In genomic region chr1:218488986-218489385, GRCh38 we compare ENCODE assay signal across 16 cellular contexts.
DNase-seq lines count a peak whose midpoint lies in the region; ATAC-seq and TF ChIP-seq lines count a peak whose summit lies in the region.
"Had no signal": no experiment of that assay in that cellular context is flagged by ENCODE, and none has a peak within 500 bp of the region (broad histone marks: within the 10 kb centered on the region; RNA-seq: fewer than 3 reads in every experiment).

No MANE protein-coding gene starts in this region.

- no peak overlapping the region for H3K4me3 Mint-ChIP-seq in chondrocyte (ENCODE audit: unreplicated experiment)
- no peak overlapping the region for H3K4me3 Mint-ChIP-seq in neural progenitor cell
- no peak overlapping the region for H3K4me3 Mint-ChIP-seq in stimulated activated memory B cell treated with anti-CD40 and anti-IgM and Interleukin-4, amounts not matched to agents 10 μg/mL and 1 μg/mL and 100 μg/mL, for 72 hours
- H3K4me3 Mint-ChIP-seq in WTC11: no peak overlapping the region

- CTCF ChIA-PET in WTC11 (lab: Charles Lee): interaction anchor here (1.0 kb wide), 1 partner anchor 31 kb away, joined by 3 read pairs; no protein-coding TSS in a partner anchor

- no peaks in the 10 kb centered on the region for H3K36me3 ChIP-seq in neural progenitor cell
- H3K36me3 ChIP-seq in WERI-Rb-1: no peaks in the 10 kb centered on the region
- H3K36me3 ChIP-seq: BLaER1, pancreas, suprapubic skin had no signal

- H3K79me2 ChIP-seq in neural progenitor cell (ENCODE audit: low read depth): no peaks in the 10 kb centered on the region

- no peaks in the 10 kb centered on the region for H3K36me3 Mint-ChIP-seq in chondrocyte (ENCODE audit: low read depth)
- no peaks in the 10 kb centered on the region for H3K36me3 Mint-ChIP-seq in neural progenitor cell
- no peaks in the 10 kb centered on the region for H3K36me3 Mint-ChIP-seq in stimulated activated memory B cell treated with anti-CD40 and anti-IgM and Interleukin-4, amounts not matched to agents 10 μg/mL and 1 μg/mL and 100 μg/mL, for 72 hours
- no peaks in the 10 kb centered on the region for H3K36me3 Mint-ChIP-seq in WTC11

- H4K20me1 ChIP-seq in neural progenitor cell (ENCODE audit: low read depth): no peaks in the 10 kb centered on the region
- H4K20me1 ChIP-seq: BLaER1 had no signal

- peak overlapping the region; percentile 76 for H3K27ac Mint-ChIP-seq in chondrocyte (ENCODE audit: unreplicated experiment)
- no peak overlapping the region for H3K27ac Mint-ChIP-seq in neural progenitor cell
- no peak overlapping the region for H3K27ac Mint-ChIP-seq in stimulated activated memory B cell treated with anti-CD40 and anti-IgM and Interleukin-4, amounts not matched to agents 10 μg/mL and 1 μg/mL and 100 μg/mL, for 72 hours
- H3K27ac Mint-ChIP-seq in WTC11: no peak overlapping the region

- peaks cover 6% of the 10 kb centered on the region for H3F3A ChIP-seq in neural progenitor cell (ENCODE audit: low read depth)

- H3K4me1 ChIP-seq in neural progenitor cell: peaks cover 12% of the 10 kb centered on the region
- H3K4me1 ChIP-seq: BLaER1, suprapubic skin had no signal

- H3K27ac ChIP-seq in neural progenitor cell: no peak overlapping the region
- no peak overlapping the region for H3K27ac ChIP-seq in WERI-Rb-1
- H3K27ac ChIP-seq: BLaER1, pancreas, suprapubic skin had no signal

- peak; percentile 92 for DNase-seq in EH (ENCODE audit: low read depth)
- peak; percentile 76 for DNase-seq in LHCN-M2 (ENCODE audit: low read depth)
- DNase-seq in chondrocyte (ENCODE audit: low spot score): no peak
- peak; percentile 4 for DNase-seq in neural progenitor cell (ENCODE audit: low spot score)
- DNase-seq in WERI-Rb-1: no peak
- DNase-seq in WTC11 (ENCODE audit: low spot score): no peak
- DNase-seq: activated CD4-positive, CD25-positive, alpha-beta regulatory T cell; activated gamma-delta T cell; body of pancreas; effector CD8-positive, alpha-beta T cell; midbrain; pancreas had no signal

- TF ChIP-seq CTCF in chondrocyte (IDR thresholded peaks at IDR 0.05) (no peak), neural progenitor cell (IDR thresholded peaks at IDR 0.05) (no peak), WERI-Rb-1 (IDR thresholded peaks at IDR 0.05; ENCODE audit: low read depth, low read length) (no peak), WTC11 (IDR thresholded peaks at IDR 0.05) (no peak)

- no peak overlapping the region for H3K9ac ChIP-seq in neural progenitor cell
- H3K9ac ChIP-seq: BLaER1 had no signal

- H3K4me2 ChIP-seq in neural progenitor cell: no peak overlapping the region
- H3K4me2 ChIP-seq: BLaER1 had no signal

- no peaks in the 10 kb centered on the region for H3K27me3 ChIP-seq in neural progenitor cell
- H3K27me3 ChIP-seq in WERI-Rb-1 (ENCODE audit: insufficient read depth, low read depth, severe bottlenecking): no peaks in the 10 kb centered on the region
- H3K27me3 ChIP-seq: BLaER1, body of pancreas, pancreas, suprapubic skin had no signal

- H3K9me3 Mint-ChIP-seq in chondrocyte (ENCODE audit: low read depth): peaks cover 3% of the 10 kb centered on the region
- no peaks in the 10 kb centered on the region for H3K9me3 Mint-ChIP-seq in neural progenitor cell
- H3K9me3 Mint-ChIP-seq in stimulated activated memory B cell treated with anti-CD40 and anti-IgM and Interleukin-4, amounts not matched to agents 10 μg/mL and 1 μg/mL and 100 μg/mL, for 72 hours: no peaks in the 10 kb centered on the region
- peaks cover 5% of the 10 kb centered on the region for H3K9me3 Mint-ChIP-seq in WTC11

- no peak for ATAC-seq in stimulated activated memory B cell treated with anti-CD40 and anti-IgM and Interleukin-4, amounts not matched to agents 10 μg/mL and 1 μg/mL and 100 μg/mL, for 72 hours
- no peak for ATAC-seq in WTC11
- ATAC-seq in HG02759 (IDR thresholded peaks at IDR 0.05; ENCODE audit: unreplicated experiment): no peak
- ATAC-seq: body of pancreas, pancreas had no signal

- no peak overlapping the region for H2AFZ ChIP-seq in neural progenitor cell (replicated peaks)

- H3K4me3 ChIP-seq in neural progenitor cell: no peak overlapping the region
- no peak overlapping the region for H3K4me3 ChIP-seq in WERI-Rb-1 (ENCODE audit: low read depth, low read length)
- H3K4me3 ChIP-seq: BLaER1, body of pancreas, pancreas, suprapubic skin had no signal

- H3K9me3 ChIP-seq in neural progenitor cell (ENCODE audit: low read depth) (no peaks in the 10 kb centered on the region), WERI-Rb-1 (ENCODE audit: severe bottlenecking) (no peaks in the 10 kb centered on the region)
- H3K9me3 ChIP-seq: BLaER1, body of pancreas, pancreas, suprapubic skin had no signal

- H3K27me3 Mint-ChIP-seq in chondrocyte (ENCODE audit: low read depth) (no peaks in the 10 kb centered on the region), neural progenitor cell (ENCODE audit: insufficient read depth, low read depth) (no peaks in the 10 kb centered on the region), WTC11 (ENCODE audit: low read depth) (peaks cover 2% of the 10 kb centered on the region)
- peaks cover 9% of the 10 kb centered on the region for H3K27me3 Mint-ChIP-seq in stimulated activated memory B cell treated with anti-CD40 and anti-IgM and Interleukin-4, amounts not matched to agents 10 μg/mL and 1 μg/mL and 100 μg/mL, for 72 hours

- POLR2A ChIA-PET in WTC11 (lab: Charles Lee): interaction anchor here (0.6 kb wide), 1 partner anchor 670 kb away, joined by 3 read pairs; no protein-coding TSS in a partner anchor

- peaks cover 37% of the 10 kb centered on the region for H3K4me1 Mint-ChIP-seq in chondrocyte (ENCODE audit: low read depth)
- H3K4me1 Mint-ChIP-seq in neural progenitor cell: peaks cover 20% of the 10 kb centered on the region
- H3K4me1 Mint-ChIP-seq in stimulated activated memory B cell treated with anti-CD40 and anti-IgM and Interleukin-4, amounts not matched to agents 10 μg/mL and 1 μg/mL and 100 μg/mL, for 72 hours: no peaks in the 10 kb centered on the region
- peaks cover 18% of the 10 kb centered on the region for H3K4me1 Mint-ChIP-seq in WTC11

TF ChIP-seq in WTC11, 78 proteins besides CTCF, POLR2A, EP300 and RAD21:
- TF ChIP-seq ATF1 (CRISPR knock-in tag; IDR thresholded peaks at IDR 0.05) (no peak), ESRRA (CRISPR knock-in tag; IDR thresholded peaks at IDR 0.05; ENCODE audit: borderline replicate concordance) (no peak), ETV6 (CRISPR knock-in tag; IDR thresholded peaks at IDR 0.05) (no peak), NR1H2 (CRISPR knock-in tag; IDR thresholded peaks at IDR 0.05) (no peak), PRRX2 (CRISPR knock-in tag; IDR thresholded peaks at IDR 0.05) (no peak), CREB1 (CRISPR knock-in tag; IDR thresholded peaks at IDR 0.05) (no peak)
- TF ChIP-seq, protein P1, sequence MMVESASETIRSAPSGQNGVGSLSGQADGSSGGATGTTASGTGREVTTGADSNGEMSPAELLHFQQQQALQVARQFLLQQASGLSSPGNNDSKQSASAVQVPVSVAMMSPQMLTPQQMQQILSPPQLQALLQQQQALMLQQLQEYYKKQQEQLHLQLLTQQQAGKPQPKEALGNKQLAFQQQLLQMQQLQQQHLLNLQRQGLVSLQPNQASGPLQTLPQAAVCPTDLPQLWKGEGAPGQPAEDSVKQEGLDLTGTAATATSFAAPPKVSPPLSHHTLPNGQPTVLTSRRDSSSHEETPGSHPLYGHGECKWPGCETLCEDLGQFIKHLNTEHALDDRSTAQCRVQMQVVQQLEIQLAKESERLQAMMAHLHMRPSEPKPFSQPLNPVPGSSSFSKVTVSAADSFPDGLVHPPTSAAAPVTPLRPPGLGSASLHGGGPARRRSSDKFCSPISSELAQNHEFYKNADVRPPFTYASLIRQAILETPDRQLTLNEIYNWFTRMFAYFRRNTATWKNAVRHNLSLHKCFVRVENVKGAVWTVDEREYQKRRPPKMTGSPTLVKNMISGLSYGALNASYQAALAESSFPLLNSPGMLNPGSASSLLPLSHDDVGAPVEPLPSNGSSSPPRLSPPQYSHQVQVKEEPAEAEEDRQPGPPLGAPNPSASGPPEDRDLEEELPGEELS (CRISPR knock-in tag; IDR thresholded peaks at IDR 0.05): no peak
- TF ChIP-seq, protein P2, sequence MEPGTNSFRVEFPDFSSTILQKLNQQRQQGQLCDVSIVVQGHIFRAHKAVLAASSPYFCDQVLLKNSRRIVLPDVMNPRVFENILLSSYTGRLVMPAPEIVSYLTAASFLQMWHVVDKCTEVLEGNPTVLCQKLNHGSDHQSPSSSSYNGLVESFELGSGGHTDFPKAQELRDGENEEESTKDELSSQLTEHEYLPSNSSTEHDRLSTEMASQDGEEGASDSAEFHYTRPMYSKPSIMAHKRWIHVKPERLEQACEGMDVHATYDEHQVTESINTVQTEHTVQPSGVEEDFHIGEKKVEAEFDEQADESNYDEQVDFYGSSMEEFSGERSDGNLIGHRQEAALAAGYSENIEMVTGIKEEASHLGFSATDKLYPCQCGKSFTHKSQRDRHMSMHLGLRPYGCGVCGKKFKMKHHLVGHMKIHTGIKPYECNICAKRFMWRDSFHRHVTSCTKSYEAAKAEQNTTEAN (CRISPR knock-in tag; IDR thresholded peaks at IDR 0.05): no peak
- TF ChIP-seq, protein P3, sequence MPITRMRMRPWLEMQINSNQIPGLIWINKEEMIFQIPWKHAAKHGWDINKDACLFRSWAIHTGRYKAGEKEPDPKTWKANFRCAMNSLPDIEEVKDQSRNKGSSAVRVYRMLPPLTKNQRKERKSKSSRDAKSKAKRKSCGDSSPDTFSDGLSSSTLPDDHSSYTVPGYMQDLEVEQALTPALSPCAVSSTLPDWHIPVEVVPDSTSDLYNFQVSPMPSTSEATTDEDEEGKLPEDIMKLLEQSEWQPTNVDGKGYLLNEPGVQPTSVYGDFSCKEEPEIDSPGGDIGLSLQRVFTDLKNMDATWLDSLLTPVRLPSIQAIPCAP (CRISPR knock-in tag; IDR thresholded peaks at IDR 0.05): no peak

Comparison
In these comparisons a context has a peak if more than half of its experiments do, and no peak if none do; other contexts are left out.
1. DNase-seq: peak in EH (single experiment), LHCN-M2 (single experiment) and neural progenitor cell (single experiment); none in chondrocyte (single experiment), WERI-Rb-1 (single experiment) and WTC11 (single experiment).